In the genomic region with DNA sequence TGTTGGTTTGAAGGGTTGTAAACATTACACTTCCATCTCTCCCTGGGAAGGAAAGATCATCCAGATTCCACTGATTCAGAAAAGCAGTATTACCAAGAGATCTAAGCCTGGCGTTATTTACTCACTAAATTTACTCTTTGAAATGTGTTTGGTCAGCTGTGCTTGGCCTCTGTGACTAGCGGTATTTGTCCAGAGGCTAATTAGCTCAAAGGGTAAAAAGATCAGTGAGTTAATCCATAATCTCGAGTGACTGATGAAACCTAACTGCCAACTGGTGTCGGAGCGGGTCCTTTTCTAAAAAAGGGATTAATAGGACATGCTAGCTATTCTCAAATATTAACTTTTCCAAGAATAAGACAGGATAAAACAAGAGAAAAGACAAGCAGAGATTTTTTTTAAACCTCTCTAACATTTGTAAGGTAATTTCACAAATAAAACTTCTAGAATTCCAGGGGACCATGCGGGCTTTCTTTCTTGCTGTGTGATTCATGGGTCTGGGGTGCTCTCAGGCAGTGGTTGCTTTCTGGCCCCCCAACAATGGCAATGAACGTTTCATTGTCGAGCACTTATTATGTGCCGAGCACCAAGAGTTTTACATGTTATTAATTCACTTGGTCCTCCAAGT, we compare ENCODE assay signal across 19 cellular contexts.
DNase-seq lines count a peak whose midpoint lies in the region; ATAC-seq, FAIRE-seq and TF ChIP-seq lines count a peak whose summit lies in the region.
"Had no signal": no experiment of that assay in that cellular context is flagged by ENCODE, and none has a peak within 500 bp of the region (broad histone marks: within the 10 kb centered on the region; RNA-seq: fewer than 3 reads in every experiment).

No MANE protein-coding gene starts in this region.

- no peaks in the 10 kb centered on the region for H3K36me3 ChIP-seq in pancreas

- TF ChIP-seq CTCF in epithelial cell of proximal tubule (conservative IDR thresholded peaks at IDR 0.05; ENCODE audit: low read depth, low read length) (no peak), pancreas (IDR thresholded peaks at IDR 0.05) (no peak)

- intact Hi-C loops in pancreas (cut with DNase I) = no loop called here

- peak; percentile 78 to 91 (median 86) for ATAC-seq in pancreas
- ATAC-seq: psoas muscle had no signal

- FAIRE-seq in pancreas (lab: Jason Lieb, UNC) = no peak
- FAIRE-seq: astrocyte, GM12892, HTR-8/SVneo had no signal

- DNase-seq in DMS153 treated with DMSO at 0.1 percent for 48 hours (lab: John Stamatoyannopoulos, UW; ENCODE audit: unreplicated experiment) (peak; percentile 44), NCI-H2081 treated with DMSO at 0.1 percent for 48 hours (lab: John Stamatoyannopoulos, UW) (peak; percentile 63), epithelial cell of proximal tubule (ENCODE audit: low read depth) (peak; percentile 31), pancreas (peak in 3 of 6 donors; percentile 32 to 58 (median 45)), activated gamma-delta T cell (lab: John Stamatoyannopoulos, UW) (no peak)
- DNase-seq in stimulated activated CD4-positive, alpha-beta T cell treated with anti-CD3 and anti-CD28 coated beads, Interleukin-4, amount 100 ng/mL, for 1 hour = no peak
- DNase-seq in stimulated activated CD4-positive, alpha-beta T cell treated with anti-CD3 and anti-CD28 coated beads, Interleukin-1b, Interleukin-23, amount 100 ng/mL, for 48 hours = no peak
- DNase-seq in activated CD4-positive, CD25-positive, alpha-beta regulatory T cell treated with anti-CD3 and anti-CD28 coated beads, Interleukin-2, amount 50 U/mL, for 72 hours = no peak
- DNase-seq: activated CD4-positive, alpha-beta T cell treated with anti-CD3 and anti-CD28 coated beads, Interleukin-2, amount 50 U/mL, for 48 hours; EL; midbrain; NCI-H446 treated with DMSO at 0.1 percent for 48 hours; psoas muscle; stimulated activated CD4-positive, alpha-beta T cell treated with anti-CD3 and anti-CD28 coated beads, Interleukin-2, amount 100 ng/mL, for 48 hours; T1000 had no signal

- peak overlapping the region; percentile 5 to 68 (median 12) for H3K27ac ChIP-seq in pancreas
- H3K27ac ChIP-seq: psoas muscle, RWPE1 had no signal

- peaks cover 19 to 32% (median 21%) of the 10 kb centered on the region in 3 donors for H3K4me1 ChIP-seq in pancreas

- no peak overlapping the region for H3K4me3 ChIP-seq in epithelial cell of proximal tubule (ENCODE audit: low read depth, low read length)
- no peak overlapping the region for H3K4me3 ChIP-seq in pancreas
- H3K4me3 ChIP-seq: psoas muscle had no signal

- H3K9me3 ChIP-seq in pancreas = no peaks in the 10 kb centered on the region
- H3K9me3 ChIP-seq: psoas muscle had no signal

- whole genome bisulfite sequencing in pancreas, 2 donors = 22 to 28% methylated on average over 9 of the region's 9 CpGs

- H3K27me3 ChIP-seq in pancreas = no peaks in the 10 kb centered on the region

Comparison
In these comparisons a context has a peak if more than half of its experiments do, and no peak if none do; other contexts are left out.
1. DNase-seq: peak in DMS153 treated with DMSO at 0.1 percent for 48 hours (single experiment), NCI-H2081 treated with DMSO at 0.1 percent for 48 hours (single experiment) and epithelial cell of proximal tubule (single experiment); none in stimulated activated CD4-positive, alpha-beta T cell treated with anti-CD3 and anti-CD28 coated beads, Interleukin-4, amount 100 ng/mL, for 1 hour (single experiment), stimulated activated CD4-positive, alpha-beta T cell treated with anti-CD3 and anti-CD28 coated beads, Interleukin-1b, Interleukin-23, amount 100 ng/mL, for 48 hours (single experiment), activated gamma-delta T cell (single experiment) and activated CD4-positive, CD25-positive, alpha-beta regulatory T cell treated with anti-CD3 and anti-CD28 coated beads, Interleukin-2, amount 50 U/mL, for 72 hours (single experiment).